Comparison of ENCODE assay signal across 1 cellular context in genomic region chr12:122974274-122974891, GRCh38.
TF ChIP-seq lines count a peak whose summit lies in the region.

No MANE protein-coding gene starts in this region.

TF ChIP-seq in WTC11, 78 proteins besides CTCF, POLR2A, EP300 and RAD21 (continued from another document):
- TF ChIP-seq, protein P1, sequence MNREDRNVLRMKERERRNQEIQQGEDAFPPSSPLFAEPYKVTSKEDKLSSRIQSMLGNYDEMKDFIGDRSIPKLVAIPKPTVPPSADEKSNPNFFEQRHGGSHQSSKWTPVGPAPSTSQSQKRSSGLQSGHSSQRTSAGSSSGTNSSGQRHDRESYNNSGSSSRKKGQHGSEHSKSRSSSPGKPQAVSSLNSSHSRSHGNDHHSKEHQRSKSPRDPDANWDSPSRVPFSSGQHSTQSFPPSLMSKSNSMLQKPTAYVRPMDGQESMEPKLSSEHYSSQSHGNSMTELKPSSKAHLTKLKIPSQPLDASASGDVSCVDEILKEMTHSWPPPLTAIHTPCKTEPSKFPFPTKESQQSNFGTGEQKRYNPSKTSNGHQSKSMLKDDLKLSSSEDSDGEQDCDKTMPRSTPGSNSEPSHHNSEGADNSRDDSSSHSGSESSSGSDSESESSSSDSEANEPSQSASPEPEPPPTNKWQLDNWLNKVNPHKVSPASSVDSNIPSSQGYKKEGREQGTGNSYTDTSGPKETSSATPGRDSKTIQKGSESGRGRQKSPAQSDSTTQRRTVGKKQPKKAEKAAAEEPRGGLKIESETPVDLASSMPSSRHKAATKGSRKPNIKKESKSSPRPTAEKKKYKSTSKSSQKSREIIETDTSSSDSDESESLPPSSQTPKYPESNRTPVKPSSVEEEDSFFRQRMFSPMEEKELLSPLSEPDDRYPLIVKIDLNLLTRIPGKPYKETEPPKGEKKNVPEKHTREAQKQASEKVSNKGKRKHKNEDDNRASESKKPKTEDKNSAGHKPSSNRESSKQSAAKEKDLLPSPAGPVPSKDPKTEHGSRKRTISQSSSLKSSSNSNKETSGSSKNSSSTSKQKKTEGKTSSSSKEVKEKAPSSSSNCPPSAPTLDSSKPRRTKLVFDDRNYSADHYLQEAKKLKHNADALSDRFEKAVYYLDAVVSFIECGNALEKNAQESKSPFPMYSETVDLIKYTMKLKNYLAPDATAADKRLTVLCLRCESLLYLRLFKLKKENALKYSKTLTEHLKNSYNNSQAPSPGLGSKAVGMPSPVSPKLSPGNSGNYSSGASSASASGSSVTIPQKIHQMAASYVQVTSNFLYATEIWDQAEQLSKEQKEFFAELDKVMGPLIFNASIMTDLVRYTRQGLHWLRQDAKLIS (CRISPR knock-in tag; IDR thresholded peaks at IDR 0.05; ENCODE audit: borderline replicate concordance) = no peak
- TF ChIP-seq MYBL2 (CRISPR knock-in tag; IDR thresholded peaks at IDR 0.05) (no peak), FOXP1 (CRISPR knock-in tag; IDR thresholded peaks at IDR 0.05; ENCODE audit: borderline replicate concordance) (no peak), ZNF138 (CRISPR knock-in tag; conservative IDR thresholded peaks at IDR 0.05) (no peak), ATF2 (CRISPR knock-in tag; IDR thresholded peaks at IDR 0.05; ENCODE audit: borderline replicate concordance, low read depth) (no peak), ARID4B (CRISPR knock-in tag; IDR thresholded peaks at IDR 0.05; ENCODE audit: borderline replicate concordance) (no peak), FOXK1 (CRISPR knock-in tag; IDR thresholded peaks at IDR 0.05) (peak; percentile 71; the same call in 1 of the 2 replicates), ZNF121 (CRISPR knock-in tag; IDR thresholded peaks at IDR 0.05) (no peak), SMAD4 (CRISPR knock-in tag; IDR thresholded peaks at IDR 0.05) (no peak), NR3C1 (CRISPR knock-in tag; conservative IDR thresholded peaks at IDR 0.05; ENCODE audit: low read depth) (no peak), ZBTB43 (CRISPR knock-in tag; IDR thresholded peaks at IDR 0.05) (no peak), ZNF219 (CRISPR knock-in tag; IDR thresholded peaks at IDR 0.05; ENCODE audit: borderline replicate concordance) (no peak), ZNF263 (CRISPR knock-in tag; IDR thresholded peaks at IDR 0.05; ENCODE audit: low read depth) (no peak), FOXP4 (CRISPR knock-in tag; IDR thresholded peaks at IDR 0.05) (no peak), JUN (CRISPR knock-in tag; IDR thresholded peaks at IDR 0.05) (no peak)
- TF ChIP-seq, protein P2, sequence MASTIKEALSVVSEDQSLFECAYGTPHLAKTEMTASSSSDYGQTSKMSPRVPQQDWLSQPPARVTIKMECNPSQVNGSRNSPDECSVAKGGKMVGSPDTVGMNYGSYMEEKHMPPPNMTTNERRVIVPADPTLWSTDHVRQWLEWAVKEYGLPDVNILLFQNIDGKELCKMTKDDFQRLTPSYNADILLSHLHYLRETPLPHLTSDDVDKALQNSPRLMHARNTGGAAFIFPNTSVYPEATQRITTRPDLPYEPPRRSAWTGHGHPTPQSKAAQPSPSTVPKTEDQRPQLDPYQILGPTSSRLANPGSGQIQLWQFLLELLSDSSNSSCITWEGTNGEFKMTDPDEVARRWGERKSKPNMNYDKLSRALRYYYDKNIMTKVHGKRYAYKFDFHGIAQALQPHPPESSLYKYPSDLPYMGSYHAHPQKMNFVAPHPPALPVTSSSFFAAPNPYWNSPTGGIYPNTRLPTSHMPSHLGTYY (CRISPR knock-in tag; IDR thresholded peaks at IDR 0.05) = no peak
